11 cellular contexts compared by ENCODE assay signal in the genomic region with DNA sequence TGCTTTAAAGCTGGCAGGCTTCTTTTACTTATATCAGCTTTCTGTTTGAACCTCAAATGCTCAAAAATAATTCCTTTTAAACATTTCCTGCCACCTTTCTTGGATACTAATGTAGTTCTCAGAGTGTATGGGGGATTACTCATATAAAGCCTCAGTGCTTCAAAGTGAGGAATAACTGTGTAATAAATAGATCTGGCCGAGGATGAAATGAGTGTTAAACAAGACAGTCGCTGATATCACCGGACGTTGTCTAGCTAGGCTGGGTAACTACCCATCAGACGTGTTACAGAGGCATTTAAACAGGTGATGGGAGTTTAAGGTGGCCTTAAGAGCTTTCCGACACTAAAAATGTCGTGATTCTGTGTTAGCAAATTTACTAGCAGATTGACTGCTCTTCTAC. TPM values are rescaled to one million over a fixed set of nuclear protein-coding genes. Genes with fewer than 3 reads are reported as not detected.
DNase-seq lines count a peak whose midpoint lies in the region; ATAC-seq lines count a peak whose summit lies in the region.
"Had no signal": no experiment of that assay in that cellular context is flagged by ENCODE, and none has a peak within 500 bp of the region (broad histone marks: within the 10 kb centered on the region; RNA-seq: fewer than 3 reads in every experiment).

No MANE protein-coding gene starts in this region.

- H3K9me3 Mint-ChIP-seq in activated CD8-positive, alpha-beta memory T cell treated with anti-CD3 and anti-CD28 coated beads, Interleukin-2, amount 10 ng/mL, durations not matched to agents 7 days and 5 days (ENCODE audit: low read depth): peaks cover 2% of the 10 kb centered on the region
- H3K9me3 Mint-ChIP-seq in naive B cell: no peaks in the 10 kb centered on the region

- H3K4me3 Mint-ChIP-seq in activated CD8-positive, alpha-beta memory T cell treated with anti-CD3 and anti-CD28 coated beads, Interleukin-2, amount 10 ng/mL, durations not matched to agents 7 days and 5 days: peak overlapping the region; percentile 20
- peak overlapping the region in 3 of 8 donors; percentile 13 to 59 (median 56) for H3K4me3 Mint-ChIP-seq in naive B cell

- peak overlapping the region; percentile 58 for H3K27ac Mint-ChIP-seq in activated CD8-positive, alpha-beta memory T cell treated with anti-CD3 and anti-CD28 coated beads, Interleukin-2, amount 10 ng/mL, durations not matched to agents 7 days and 5 days
- peak overlapping the region in 5 of 6 donors; percentile 27 to 78 (median 47) for H3K27ac Mint-ChIP-seq in naive B cell

- peaks cover 43% of the 10 kb centered on the region for H3K4me1 Mint-ChIP-seq in activated CD8-positive, alpha-beta memory T cell treated with anti-CD3 and anti-CD28 coated beads, Interleukin-2, amount 10 ng/mL, durations not matched to agents 7 days and 5 days
- peaks cover 51 to 66% (median 54%) of the 10 kb centered on the region in 3 donors for H3K4me1 Mint-ChIP-seq in naive B cell

- DNase-seq in activated CD8-positive, alpha-beta memory T cell treated with anti-CD3 and anti-CD28 coated beads, Interleukin-2, amount 10 ng/mL, durations not matched to agents 7 days and 5 days: peak; percentile 62
- no peak for DNase-seq in activated CD8-positive, alpha-beta memory T cell treated with anti-CD3 and anti-CD28 coated beads, Interleukin-2, amount 50 U/mL, for 4 hours
- DNase-seq in naive B cell (no peak), NCI-H2227 treated with DMSO at 0.1 percent for 48 hours (lab: John Stamatoyannopoulos, UW) (no peak), NK-92 (lab: John Stamatoyannopoulos, UW; ENCODE audit: unreplicated experiment) (no peak)
- DNase-seq: NCI-H510A had no signal

- no peaks in the 10 kb centered on the region for H3K27me3 Mint-ChIP-seq in activated CD8-positive, alpha-beta memory T cell treated with anti-CD3 and anti-CD28 coated beads, Interleukin-2, amount 10 ng/mL, durations not matched to agents 7 days and 5 days
- H3K27me3 Mint-ChIP-seq in naive B cell: no peaks in the 10 kb centered on the region

- H3K36me3 Mint-ChIP-seq in activated CD8-positive, alpha-beta memory T cell treated with anti-CD3 and anti-CD28 coated beads, Interleukin-2, amount 10 ng/mL, durations not matched to agents 7 days and 5 days: peaks cover 5% of the 10 kb centered on the region
- no peaks in the 10 kb centered on the region for H3K36me3 Mint-ChIP-seq in naive B cell

- peak; percentile 83 for ATAC-seq in activated CD8-positive, alpha-beta memory T cell treated with anti-CD3 and anti-CD28 coated beads, Interleukin-2, amount 10 ng/mL, durations not matched to agents 7 days and 5 days
- peak; percentile 31 for ATAC-seq in GM21447 (IDR thresholded peaks at IDR 0.05; ENCODE audit: unreplicated experiment)
- peak; percentile 45 for ATAC-seq in HG03457 (IDR thresholded peaks at IDR 0.05; ENCODE audit: unreplicated experiment)
- ATAC-seq in naive B cell (ENCODE audit: low read depth in 2 of 2): peak in 1 of 2 donors; percentile 51
- ATAC-seq in HG02981 (IDR thresholded peaks at IDR 0.05; ENCODE audit: unreplicated experiment): no peak
- ATAC-seq: A549, SK-N-SH treated with all-trans-retinoic acid at 6 μM for 48 hours had no signal

- CTCF ChIA-PET in activated CD8-positive, alpha-beta memory T cell treated with anti-CD3 and anti-CD28 coated beads, Interleukin-2, amount 10 ng/mL, durations not matched to agents 7 days and 5 days (lab: Charles Lee): interaction anchor here (1.2 kb wide), 1 partner anchor 11 kb away, joined by 4 read pairs; no protein-coding TSS in a partner anchor

RNA-seq across cellular contexts. Expression of a gene that starts 53.1 kb away (rescaled TPM):
- not detected for total RNA-seq in activated CD8-positive, alpha-beta memory T cell treated with anti-CD3 and anti-CD28 coated beads, Interleukin-2, amount 10 ng/mL, durations not matched to agents 7 days and 5 days
- under 1 TPM in 5 of 6 donors, not detected in 1; 0.05 to 0.19 (median 0.08) TPM for polyA plus RNA-seq in naive B cell (ENCODE audit: low read depth in 6 of 6)
